Comparison of ENCODE assay signal across 22 cellular contexts in the genomic region with DNA sequence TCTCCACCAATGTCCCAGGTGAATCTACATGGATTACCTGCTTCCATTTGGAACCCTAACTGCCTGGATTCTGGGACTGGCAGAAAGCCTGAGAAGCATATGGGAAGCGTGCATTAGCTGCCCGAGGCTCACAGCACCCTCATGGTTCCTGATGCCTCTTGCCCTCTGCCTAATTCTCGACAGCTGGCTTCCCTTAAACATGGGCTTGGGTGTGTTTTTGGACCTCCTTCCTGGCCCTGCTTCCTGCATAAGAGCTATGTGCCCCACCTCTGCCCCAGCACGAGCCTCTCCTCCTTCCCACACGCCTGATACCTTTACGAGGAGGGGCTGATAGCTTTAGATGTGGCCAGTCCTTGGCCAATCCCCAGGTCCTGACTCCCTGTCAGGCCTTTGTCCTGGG.
"Had no signal": no experiment of that assay in that cellular context is flagged by ENCODE, and none has a peak within 500 bp of the region (broad histone marks: within the 10 kb centered on the region; RNA-seq: fewer than 3 reads in every experiment).

No MANE protein-coding gene starts in this region.

- H3K4me1 Mint-ChIP-seq: activated naive CD8-positive, alpha-beta T cell treated with anti-CD3 and anti-CD28 coated beads for 36 hours; activated T-helper 17 cell treated with anti-CD3 and anti-CD28 coated beads, Interleukin-2, amount 50 U/mL, for 72 hours; natural killer cell; stimulated activated effector memory CD8-positive, alpha-beta T cell treated with anti-CD3 and anti-CD28 coated beads, Interleukin-12 subunit alpha, Interleukin-12 subunit beta, amount 100 ng/mL, for 72 hours had no signal

- H3K9me3 Mint-ChIP-seq: activated naive CD8-positive, alpha-beta T cell treated with anti-CD3 and anti-CD28 coated beads for 36 hours; activated T-cell treated with anti-CD3 and anti-CD28 coated beads, Interleukin-2, amount 50 U/mL, for 24 hours; activated T-helper 17 cell treated with anti-CD3 and anti-CD28 coated beads, Interleukin-2, amount 50 U/mL, for 72 hours; natural killer cell; stimulated activated effector memory CD8-positive, alpha-beta T cell treated with anti-CD3 and anti-CD28 coated beads, Interleukin-12 subunit alpha, Interleukin-12 subunit beta, amount 100 ng/mL, for 72 hours had no signal

- H3K36me3 Mint-ChIP-seq: activated naive CD8-positive, alpha-beta T cell treated with anti-CD3 and anti-CD28 coated beads for 36 hours; natural killer cell; stimulated activated effector memory CD8-positive, alpha-beta T cell treated with anti-CD3 and anti-CD28 coated beads, Interleukin-12 subunit alpha, Interleukin-12 subunit beta, amount 100 ng/mL, for 72 hours had no signal

- ATAC-seq: activated T-helper 17 cell treated with anti-CD3 and anti-CD28 coated beads, Interleukin-2, amount 50 U/mL, for 72 hours; esophagus mucosa; gastrocnemius medialis; left ventricle myocardium superior; natural killer cell; sciatic nerve; stimulated activated effector memory CD8-positive, alpha-beta T cell treated with anti-CD3 and anti-CD28 coated beads, Interleukin-12 subunit alpha, Interleukin-12 subunit beta, amount 100 ng/mL, for 72 hours had no signal

- H3K9me3 ChIP-seq: gastrocnemius medialis, stomach, transverse colon had no signal

- H3K4me1 ChIP-seq: gastrocnemius medialis, stomach, transverse colon had no signal

- H3K36me3 ChIP-seq: gastrocnemius medialis, stomach, transverse colon had no signal

- DNase-seq: activated CD4-positive, alpha-beta T cell treated with anti-CD3 and anti-CD28 coated beads for 1 hour; activated naive CD4-positive, alpha-beta T cell treated with Interleukin-2 at 50 U/mL for 16 hours; activated naive CD8-positive, alpha-beta T cell treated with anti-CD3 and anti-CD28 coated beads for 36 hours; activated T-cell treated with anti-CD3 and anti-CD28 coated beads, Interleukin-2, amount 50 U/mL, for 24 hours; central memory CD4-positive, alpha-beta T cell; dermis blood vessel endothelial cell; effector memory CD4-positive, alpha-beta T cell; gastrocnemius medialis; hypothalamus; left ventricle myocardium superior; mammary epithelial cell; midbrain; natural killer cell; small intestine; stimulated activated CD4-positive, alpha-beta T cell treated with anti-CD3 and anti-CD28 coated beads, Interleukin-2, amount 100 ng/mL, for 24 hours; stomach; transverse colon had no signal

- H3K27ac Mint-ChIP-seq: activated naive CD8-positive, alpha-beta T cell treated with anti-CD3 and anti-CD28 coated beads for 36 hours; activated T-cell treated with anti-CD3 and anti-CD28 coated beads, Interleukin-2, amount 50 U/mL, for 24 hours; activated T-helper 17 cell treated with anti-CD3 and anti-CD28 coated beads, Interleukin-2, amount 50 U/mL, for 72 hours; natural killer cell; stimulated activated effector memory CD8-positive, alpha-beta T cell treated with anti-CD3 and anti-CD28 coated beads, Interleukin-12 subunit alpha, Interleukin-12 subunit beta, amount 100 ng/mL, for 72 hours had no signal

- H3K27ac ChIP-seq: gastrocnemius medialis, stomach, transverse colon, VCaP had no signal

- H3K4me3 ChIP-seq: gastrocnemius medialis, stomach, transverse colon had no signal

- H3K4me3 Mint-ChIP-seq: activated naive CD8-positive, alpha-beta T cell treated with anti-CD3 and anti-CD28 coated beads for 36 hours; activated T-cell treated with anti-CD3 and anti-CD28 coated beads, Interleukin-2, amount 50 U/mL, for 24 hours; activated T-helper 17 cell treated with anti-CD3 and anti-CD28 coated beads, Interleukin-2, amount 50 U/mL, for 72 hours; natural killer cell; stimulated activated effector memory CD8-positive, alpha-beta T cell treated with anti-CD3 and anti-CD28 coated beads, Interleukin-12 subunit alpha, Interleukin-12 subunit beta, amount 100 ng/mL, for 72 hours had no signal
